ENCODE assay signal across 27 cellular contexts in the genomic region with DNA sequence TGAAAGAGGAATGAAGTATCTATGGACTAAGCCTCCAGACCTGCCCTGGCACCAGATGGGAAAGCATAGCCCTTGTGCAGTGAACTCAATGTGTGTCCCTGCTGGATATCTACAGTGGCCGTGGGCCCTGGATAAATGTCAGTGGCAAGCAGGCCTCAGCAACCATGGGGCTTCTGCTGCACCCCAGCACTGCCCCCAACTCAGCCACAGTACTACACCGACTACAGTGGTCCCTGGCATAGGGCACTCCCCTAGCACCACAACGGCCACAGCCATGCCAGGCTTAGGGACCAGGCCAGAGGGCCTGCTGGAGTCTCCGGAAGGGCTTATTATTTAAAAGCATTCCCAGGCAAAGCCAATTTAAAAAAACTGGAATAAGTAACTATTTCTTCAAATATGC.
"Had no signal": no experiment of that assay in that cellular context is flagged by ENCODE, and none has a peak within 500 bp of the region (broad histone marks: within the 10 kb centered on the region; RNA-seq: fewer than 3 reads in every experiment).

No MANE protein-coding gene starts in this region.

- H3K36me3 ChIP-seq: neural progenitor cell, ovary, right lobe of liver, sigmoid colon, spleen, suprapubic skin, tibial artery, transverse colon, upper lobe of right lung, uterus had no signal

- H3K27me3 ChIP-seq: neural progenitor cell, ovary, right lobe of liver, sigmoid colon, spleen, suprapubic skin, testis, tibial artery, transverse colon, upper lobe of right lung, uterus had no signal

- H3K9me3 ChIP-seq: ovary, right lobe of liver, sigmoid colon, suprapubic skin, testis, tibial artery, transverse colon, upper lobe of right lung had no signal

- H3K79me2 ChIP-seq: parathyroid adenoma had no signal

- H3K9ac ChIP-seq: neural progenitor cell, parathyroid adenoma had no signal

- H3K4me2 ChIP-seq: neural progenitor cell, smooth muscle cell had no signal

- H2AFZ ChIP-seq: neural progenitor cell, parathyroid adenoma had no signal

- H3K27ac ChIP-seq: neural progenitor cell, ovary, parathyroid adenoma, psoas muscle, right lobe of liver, sigmoid colon, spleen, suprapubic skin, testis, tibial artery, transverse colon, upper lobe of right lung, uterus had no signal

- DNase-seq: natural killer cell; occipital lobe; ovary; psoas muscle; right lobe of liver; sigmoid colon; spleen; stimulated activated CD4-positive, alpha-beta T cell treated with anti-CD3 and anti-CD28 coated beads, Interleukin-12 subunit alpha, Interleukin-12 subunit beta, amount 100 ng/mL, for 4 hours; stimulated activated CD4-positive, alpha-beta T cell treated with anti-CD3 and anti-CD28 coated beads, Interleukin-1b, Interleukin-23, amount 100 ng/mL, for 48 hours; stimulated activated CD4-positive, alpha-beta T cell treated with anti-CD3 and anti-CD28 coated beads, Interleukin-4, amount 100 ng/mL, for 1 hour; stimulated activated CD4-positive, alpha-beta T cell treated with anti-CD3 and anti-CD28 coated beads, Interleukin-4, amount 100 ng/mL, for 4 hours; stimulated activated CD8-positive, alpha-beta memory T cell treated with anti-CD3 and anti-CD28 coated beads, Interleukin-4, amount 100 ng/mL, for 48 hours; stimulated activated naive CD4-positive, alpha-beta T cell; stimulated activated naive CD8-positive, alpha-beta T cell treated with anti-CD3 and anti-CD28 coated beads, Interleukin-15, amount 100 ng/mL, for 72 hours; stimulated activated naive CD8-positive, alpha-beta T cell treated with anti-CD3 and anti-CD28 coated beads, Interleukin-15, Interleukin-2, amounts not matched to agents 100 U/mL and 50 U/mL, for 24 hours; substantia nigra; testis; tibial artery; transverse colon; upper lobe of right lung; uterus had no signal

- H3K4me3 ChIP-seq: neural progenitor cell, ovary, psoas muscle, right lobe of liver, sigmoid colon, smooth muscle cell, spleen, suprapubic skin, testis, tibial artery, transverse colon, upper lobe of right lung, uterus had no signal

- ATAC-seq: natural killer cell; psoas muscle; right cardiac atrium; right lobe of liver; stimulated activated memory B cell treated with anti-CD40 and anti-IgM and Interleukin-4, amounts not matched to agents 10 μg/mL and 1 μg/mL and 100 μg/mL, for 72 hours; stimulated activated naive CD8-positive, alpha-beta T cell treated with anti-CD3 and anti-CD28 coated beads, Interleukin-15, amount 100 ng/mL, for 72 hours; stimulated activated naive CD8-positive, alpha-beta T cell treated with anti-CD3 and anti-CD28 coated beads, Interleukin-15, Interleukin-2, amounts not matched to agents 100 U/mL and 50 U/mL, for 24 hours; upper lobe of right lung had no signal

- H3K4me1 ChIP-seq: neural progenitor cell, parathyroid adenoma, psoas muscle, right lobe of liver, sigmoid colon, spleen, suprapubic skin, testis, tibial artery, transverse colon, upper lobe of right lung, uterus had no signal
